ENCODE assay signal across 9 cellular contexts in the genomic region with DNA sequence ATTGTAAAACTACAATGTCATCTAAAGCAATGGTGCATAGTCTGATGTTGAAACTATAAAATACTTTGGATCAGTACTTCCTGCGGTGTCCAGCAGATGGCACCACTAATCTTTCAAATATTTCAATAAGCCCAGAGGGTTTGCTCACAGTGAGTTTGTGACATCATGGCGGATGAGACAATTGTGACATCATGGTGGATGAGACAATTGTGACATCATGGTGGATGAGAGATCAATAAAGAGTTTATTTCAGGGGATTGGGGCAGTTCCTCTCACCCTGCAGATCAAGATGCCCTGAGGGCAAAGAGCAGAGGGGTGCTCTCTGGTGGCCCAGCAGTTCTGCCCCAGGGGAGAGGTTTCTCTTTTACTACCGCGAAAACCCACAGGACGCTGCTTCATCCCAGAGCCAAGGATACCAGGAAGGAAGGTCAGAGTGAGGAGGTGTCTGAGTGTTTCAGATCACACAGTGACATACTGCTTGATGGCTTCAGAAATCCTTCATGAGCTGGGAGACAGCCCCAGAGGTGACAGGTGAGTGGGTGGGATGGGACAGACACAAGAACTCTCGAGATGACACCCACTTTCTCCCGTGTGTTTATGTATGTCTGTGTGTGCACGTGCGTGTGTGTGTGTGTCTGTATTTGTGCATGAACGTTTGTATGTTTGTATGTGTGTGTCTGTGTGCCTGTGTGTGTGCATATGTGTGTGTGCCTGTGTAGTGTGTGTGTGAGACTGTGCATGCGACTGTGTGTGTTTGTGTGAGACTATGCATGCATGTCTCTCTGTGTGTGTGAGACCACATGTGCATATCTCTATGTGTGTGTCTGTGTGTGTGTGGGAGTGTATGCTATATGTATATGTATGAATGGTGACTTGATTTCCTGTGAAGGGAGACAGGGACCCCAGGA. TPM values are rescaled to one million over a fixed set of nuclear protein-coding genes. Genes with fewer than 3 reads are reported as not detected.
DNase-seq lines count a peak whose midpoint lies in the region; ATAC-seq, FAIRE-seq and TF ChIP-seq lines count a peak whose summit lies in the region.
"Had no signal": no experiment of that assay in that cellular context is flagged by ENCODE, and none has a peak within 500 bp of the region (broad histone marks: within the 10 kb centered on the region; RNA-seq: fewer than 3 reads in every experiment).

No MANE protein-coding gene starts in this region.

- H3K9me3 ChIP-seq in body of pancreas (no peaks in the 10 kb centered on the region), spleen (no peaks in the 10 kb centered on the region)

- no peak for TF ChIP-seq POLR2A in body of pancreas (IDR thresholded peaks at IDR 0.05)
- no peak for TF ChIP-seq POLR2A in spleen (IDR thresholded peaks at IDR 0.05)

- H3K4me1 ChIP-seq in body of pancreas (peaks cover 13% of the 10 kb centered on the region), spleen (peaks cover 11 to 24% (median 14%) of the 10 kb centered on the region in 6 donors)

- TF ChIP-seq CTCF in GM12864 (IDR thresholded peaks at IDR 0.05; ENCODE audit: low read depth, low read length, missing control alignments) (peak; percentile 68), body of pancreas (IDR thresholded peaks at IDR 0.05) (peak; percentile 68 to 87 (median 82)), spleen (IDR thresholded peaks at IDR 0.05 in 8 of 11, conservative IDR thresholded peaks at IDR 0.05 in 3 of 11) (peak; percentile 59 to 87 (median 80))

- peak; percentile 79 for FAIRE-seq in TTC549 (lab: Jason Lieb, UNC)

- no peaks in the 10 kb centered on the region for H3K36me3 Mint-ChIP-seq in immature natural killer cell

- H3K9me3 Mint-ChIP-seq in immature natural killer cell = no peaks in the 10 kb centered on the region

- peak; percentile 26 for DNase-seq in GM12864 (ENCODE audit: low read depth)
- DNase-seq in NCI-H128 (lab: John Stamatoyannopoulos, UW; ENCODE audit: unreplicated experiment) = peak; percentile 52
- DNase-seq in body of pancreas = peak; percentile 72 to 78 (median 76)
- peak; percentile 61 to 67 (median 64) for DNase-seq in immature natural killer cell
- no peak for DNase-seq in spleen
- DNase-seq in HuH-7.5 (ENCODE audit: low spot score) = no peak

- H3K27me3 ChIP-seq in body of pancreas = peaks cover 0 to 32% of the 10 kb centered on the region in 2 donors
- peaks cover 2 to 100% (median 81%) of the 10 kb centered on the region in 7 donors for H3K27me3 ChIP-seq in spleen (replicated peaks in 1 of 7)

- ATAC-seq in body of pancreas (peak; percentile 78), HG03565 (IDR thresholded peaks at IDR 0.05; ENCODE audit: unreplicated experiment) (no peak)

- H3K36me3 ChIP-seq in body of pancreas (replicated peaks in 1 of 2; ENCODE audit: insufficient read depth in 1 of 2, low read depth in 2 of 2) (no peaks in the 10 kb centered on the region), spleen (no peaks in the 10 kb centered on the region)

- peaks cover 9 to 17% of the 10 kb centered on the region in 2 donors for H3K4me1 Mint-ChIP-seq in immature natural killer cell

- no peak overlapping the region for H3K27ac ChIP-seq in body of pancreas
- H3K27ac ChIP-seq in spleen = no peak overlapping the region
- H3K27ac ChIP-seq: epithelial cell of prostate had no signal

- no peak overlapping the region for H3K4me3 ChIP-seq in GM12864 (ENCODE audit: low read depth, low read length)
- no peak overlapping the region for H3K4me3 ChIP-seq in body of pancreas
- no peak overlapping the region for H3K4me3 ChIP-seq in spleen

- H3K4me3 Mint-ChIP-seq in immature natural killer cell = no peak overlapping the region

- peak overlapping the region in 1 of 6 donors; percentile 2 for H3K27ac Mint-ChIP-seq in immature natural killer cell

- intact Hi-C loops in body of pancreas (cut with DNase I) = loop anchor here (5.0 kb wide), 1 partner anchor 83 kb away; no protein-coding TSS in a partner anchor
- intact Hi-C loops in spleen (cut with DNase I; ENCODE audit: low total_unique reads) = loop anchor here (2.0 kb wide), 1 partner anchor 82 kb away; no protein-coding TSS in a partner anchor

- WGBS in body of pancreas, 2 donors = 15 to 24% methylated on average over 11 of the region's 11 CpGs
- 32 to 38% (median 35%) methylated on average over 11 of the region's 11 CpGs for WGBS in spleen, 5 donors

- H3K27me3 Mint-ChIP-seq in immature natural killer cell (ENCODE audit: low read depth in 3 of 3) = peaks cover 24 to 51% (median 25%) of the 10 kb centered on the region in 3 donors

RNA-seq across cellular contexts. Expression of a gene that starts 7.3 kb away (rescaled TPM):
- total RNA-seq in body of pancreas (under 1 TPM in 1 of 2 donors, not detected in 1; 0.26 TPM), spleen (not detected)
- polyA plus RNA-seq in immature natural killer cell (under 1 TPM in 2 of 3 donors, not detected in 1; 0.83 to 0.88 TPM), spleen (under 1 TPM; 0.10 to 0.30 (median 0.20) TPM)

RNA-seq across cellular contexts. Expression of a gene that starts 11.6 kb away (rescaled TPM):
- total RNA-seq in body of pancreas (not detected), spleen (1 to 10 TPM in 1 of 7 donors, not detected in 6; 1.2 TPM)
- polyA plus RNA-seq in immature natural killer cell (not detected), spleen (under 1 TPM in 1 of 3 donors, not detected in 2; 0.09 TPM)

RNA-seq across cellular contexts. Expression of a gene that starts 29.2 kb away (rescaled TPM):
- total RNA-seq in body of pancreas = not detected
- polyA plus RNA-seq in immature natural killer cell = not detected
- total RNA-seq in spleen = under 1 TPM in 2 of 7 donors, not detected in 5; 0.23 to 0.34 TPM
- polyA plus RNA-seq in spleen = under 1 TPM in 2 of 3 donors, not detected in 1; 0.03 to 0.08 TPM

RNA-seq across cellular contexts. Expression of a gene that starts 36.6 kb away (rescaled TPM):
- total RNA-seq in body of pancreas = not detected
- not detected for polyA plus RNA-seq in immature natural killer cell
- total RNA-seq in spleen = 1 to 10 TPM in 6 of 7 donors, under 1 TPM in 1; 0.94 to 3.4 (median 2.0) TPM
- polyA plus RNA-seq in spleen = under 1 TPM; 0.04 to 0.80 (median 0.23) TPM

Comparison
In these comparisons a context has a peak if more than half of its experiments do, and no peak if none do; other contexts are left out.
1. DNase-seq: peak in GM12864 (single experiment), NCI-H128 (single experiment), body of pancreas (4 of 4) and immature natural killer cell (3 of 3); none in spleen (single experiment) and HuH-7.5 (single experiment).
2. Peak in every context shown above with its lines, with median percentiles within 50 percentile points of each other: CTCF ChIP-seq.